ENCODE assay signal across 6 cellular contexts in the genomic region with DNA sequence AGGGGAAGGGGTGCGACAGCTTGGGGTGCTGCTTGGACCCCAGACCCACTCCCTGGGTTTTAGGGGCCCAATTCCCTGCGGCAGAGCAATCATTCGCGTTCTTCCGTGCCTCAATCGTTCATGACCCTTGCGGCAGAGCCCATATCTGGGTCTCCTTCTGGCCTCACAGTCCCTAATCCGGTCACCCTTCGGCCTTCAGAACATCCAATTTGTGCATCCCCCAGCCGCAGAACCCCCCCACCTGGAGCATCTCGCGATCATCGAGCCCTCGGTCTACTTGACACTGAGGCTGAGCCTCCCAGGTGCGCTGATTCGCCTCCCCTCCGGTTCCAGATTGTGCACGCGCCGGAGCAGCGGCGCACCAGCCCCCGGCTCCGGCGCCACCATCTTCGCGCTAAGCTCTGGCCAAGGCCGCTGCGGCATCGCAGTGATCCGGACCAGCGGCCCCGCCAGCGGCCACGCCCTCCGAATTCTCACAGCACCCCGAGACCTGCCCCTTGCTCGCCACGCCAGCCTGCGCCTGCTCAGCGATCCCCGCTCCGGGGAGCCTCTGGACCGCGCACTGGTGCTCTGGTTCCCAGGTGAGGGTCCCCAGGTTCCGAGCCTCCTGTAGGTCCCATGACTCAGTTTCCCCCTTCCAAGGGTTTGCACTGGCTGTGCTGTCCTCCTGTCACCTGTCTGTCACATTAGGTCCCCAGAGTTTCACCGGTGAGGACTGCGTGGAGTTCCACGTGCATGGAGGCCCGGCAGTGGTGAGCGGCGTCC. TPM values are rescaled to one million over a fixed set of nuclear protein-coding genes. Genes with fewer than 3 reads are reported as not detected.
DNase-seq lines count a peak whose midpoint lies in the region; ATAC-seq and TF ChIP-seq lines count a peak whose summit lies in the region.

No MANE protein-coding gene starts in this region.

- no peak for TF ChIP-seq CTCF in gastrocnemius medialis (IDR thresholded peaks at IDR 0.05 in 4 of 5, conservative IDR thresholded peaks at IDR 0.05 in 1 of 5)

- peaks cover 6% of the 10 kb centered on the region for H3K36me3 ChIP-seq in effector memory CD4-positive, alpha-beta T cell (ENCODE audit: control insufficient read depth, insufficient read depth, low read length)
- peaks cover 0 to 16% of the 10 kb centered on the region in 2 donors for H3K36me3 ChIP-seq in gastrocnemius medialis

- peak overlapping the region; percentile 77 for H3K4me3 ChIP-seq in effector memory CD4-positive, alpha-beta T cell (ENCODE audit: insufficient read depth, low read depth, low read length, poor library complexity, severe bottlenecking)
- H3K4me3 ChIP-seq in gastrocnemius medialis: peak overlapping the region; percentile 79 to 100 (median 90)

- intact Hi-C loops in gastrocnemius medialis (cut with DNase I; ENCODE audit: low total_unique reads): loop anchor here (1.0 to 10.0 kb wide), 5 partner anchors 29 to 217 kb away; a partner anchor contains a TSS

- H3K27me3 ChIP-seq in effector memory CD4-positive, alpha-beta T cell (replicated peaks; ENCODE audit: control insufficient read depth, insufficient read depth, low read length, poor library complexity, severe bottlenecking): no peaks in the 10 kb centered on the region
- no peaks in the 10 kb centered on the region for H3K27me3 ChIP-seq in gastrocnemius medialis

- peak overlapping the region; percentile 55 for H3K27ac ChIP-seq in effector memory CD4-positive, alpha-beta T cell (ENCODE audit: insufficient read depth, low read length, poor library complexity, severe bottlenecking)
- peak overlapping the region; percentile 82 to 93 (median 92) for H3K27ac ChIP-seq in gastrocnemius medialis

- DNase-seq in Daoy (ENCODE audit: low read depth) (peak; percentile 39), NCI-H2171 treated with DMSO at 0.1 percent for 48 hours (lab: John Stamatoyannopoulos, UW) (peak; percentile 57), gastrocnemius medialis (no peak)
- DNase-seq in effector memory CD4-positive, alpha-beta T cell: no peak

- no peak for TF ChIP-seq POLR2A in gastrocnemius medialis (IDR thresholded peaks at IDR 0.05)

- no peaks in the 10 kb centered on the region for H3K9me3 ChIP-seq in effector memory CD4-positive, alpha-beta T cell (ENCODE audit: control insufficient read depth, low read length)
- H3K9me3 ChIP-seq in gastrocnemius medialis: no peaks in the 10 kb centered on the region

- ATAC-seq in gastrocnemius medialis: no peak
- ATAC-seq in GM18907 (IDR thresholded peaks at IDR 0.05; ENCODE audit: unreplicated experiment): no peak
- no peak for ATAC-seq in HG03439 (IDR thresholded peaks at IDR 0.05; ENCODE audit: unreplicated experiment)

- in situ Hi-C loops in gastrocnemius medialis (cut with MboI; ENCODE audit: low sequenced_read_pairs in 4 of 4): no loop called here

- peaks cover 35% of the 10 kb centered on the region for H3K4me1 ChIP-seq in effector memory CD4-positive, alpha-beta T cell (ENCODE audit: control insufficient read depth, insufficient read depth, low read length, poor library complexity, severe bottlenecking)
- peaks cover 22 to 24% of the 10 kb centered on the region in 2 donors for H3K4me1 ChIP-seq in gastrocnemius medialis

RNA-seq across cellular contexts. Expression of a gene that starts 0.5 kb away (rescaled TPM):
- total RNA-seq in Daoy (2014; rRNA removed; shearing (Covaris generic)): 42.5 and 43.1 TPM in 2 replicates
- 10 to 100 TPM in 3 of 4 donors, 1 to 10 TPM in 1; 6.7 to 21.3 (median 11.1) TPM for total RNA-seq in gastrocnemius medialis

RNA-seq across cellular contexts. Expression of a gene that starts 3.2 kb away (rescaled TPM):
- total RNA-seq in Daoy (2014; rRNA removed; shearing (Covaris generic)): 2.5 TPM in 2 replicates
- total RNA-seq in gastrocnemius medialis: 10 to 100 TPM in 2 of 4 donors, 1 to 10 TPM in 2; 6.2 to 24.5 (median 9.9) TPM

RNA-seq across cellular contexts. Expression of a gene that starts 28.5 kb away (rescaled TPM):
- total RNA-seq in Daoy (2014; rRNA removed; shearing (Covaris generic)): 50.1 and 63.0 TPM in 2 replicates
- 10 to 100 TPM; 18.7 to 40.0 (median 27.0) TPM for total RNA-seq in gastrocnemius medialis

RNA-seq across cellular contexts. Expression of a gene that starts 32.2 kb away (rescaled TPM):
- 68.9 and 94.4 TPM in 2 replicates for total RNA-seq in Daoy (2014; rRNA removed; shearing (Covaris generic))
- total RNA-seq in gastrocnemius medialis: 100 to 1,000 TPM; 145 to 369 (median 249) TPM

RNA-seq across cellular contexts. Expression of a gene that starts 34.6 kb away (rescaled TPM):
- 7.6 and 11.6 TPM in 2 replicates for total RNA-seq in Daoy (2014; rRNA removed; shearing (Covaris generic))
- total RNA-seq in gastrocnemius medialis: 10 to 100 TPM; 12.2 to 25.0 (median 19.8) TPM

Comparison
In these comparisons a context has a peak if more than half of its experiments do, and no peak if none do; other contexts are left out.
1. DNase-seq: peak in Daoy (single experiment) and NCI-H2171 treated with DMSO at 0.1 percent for 48 hours (single experiment); none in effector memory CD4-positive, alpha-beta T cell (0 of 3) and gastrocnemius medialis (0 of 2).